ENCODE assay signal across 12 cellular contexts in the genomic region with DNA sequence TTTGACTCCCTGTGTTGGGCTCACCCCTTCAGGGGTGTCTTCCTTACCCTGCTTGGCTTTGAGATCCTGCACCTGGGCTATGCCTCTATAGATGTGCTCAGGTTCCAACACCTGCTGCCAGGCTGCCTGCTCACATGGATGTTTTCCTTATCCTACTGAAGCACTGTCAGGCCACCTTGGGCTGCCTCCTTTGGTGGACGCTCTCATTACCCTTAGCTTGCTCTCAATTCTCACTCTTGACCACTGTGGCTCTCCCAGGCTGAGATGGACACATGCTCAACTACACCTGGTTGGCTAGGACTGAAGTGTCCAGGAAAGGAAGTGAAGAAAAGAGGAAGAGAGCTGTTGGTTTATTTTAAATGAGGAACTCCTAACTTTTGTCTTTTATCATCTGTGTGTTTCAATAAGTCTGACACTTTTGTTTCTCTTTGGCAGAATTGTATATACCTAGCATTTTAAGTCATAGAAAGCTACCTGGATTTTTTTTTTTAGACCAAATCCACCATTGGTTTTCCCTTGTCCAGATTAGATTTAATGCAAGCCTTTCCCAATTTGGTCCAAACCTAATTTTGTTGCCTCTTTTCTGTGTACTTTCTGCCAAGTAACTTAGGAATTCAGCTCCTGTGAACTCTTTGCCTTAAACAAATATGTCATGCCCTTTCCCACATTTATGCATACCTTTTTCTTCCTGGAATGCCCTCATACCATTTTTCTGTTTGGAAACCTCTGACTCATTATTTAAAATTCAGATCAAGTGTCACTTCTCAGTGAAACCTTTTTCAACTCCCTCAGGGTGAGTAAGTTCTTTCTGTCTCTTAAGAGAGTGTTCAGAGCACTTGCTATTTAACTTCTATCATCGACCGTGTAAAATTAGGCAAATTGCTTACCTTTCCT.
A peak's percentile ranks its signal among the peaks of the same experiment; 100 is the strongest.
DNase-seq lines count a peak whose midpoint lies in the region; ATAC-seq, FAIRE-seq and TF ChIP-seq lines count a peak whose summit lies in the region.
"Had no signal": no experiment of that assay in that cellular context is flagged by ENCODE, and none has a peak within 500 bp of the region (broad histone marks: within the 10 kb centered on the region; RNA-seq: fewer than 3 reads in every experiment).

No MANE protein-coding gene starts in this region.

- FAIRE-seq in GM18507 (lab: Jason Lieb, UNC), result peak; percentile 9

- no peak overlapping the region for H3K4me3 ChIP-seq in epithelial cell of esophagus (ENCODE audit: low read length)
- H3K4me3 ChIP-seq: SJSA1 had no signal

- DNase-seq in GM18507 (ENCODE audit: extremely low spot score, insufficient read length, low read depth) (no peak), MV-4-11 (lab: John Stamatoyannopoulos, UW) (peak; percentile 49), epithelial cell of esophagus (ENCODE audit: low read depth) (peak; percentile 87), renal cortical epithelial cell (ENCODE audit: low read depth) (peak; percentile 97), SW480 (ENCODE audit: low spot score) (no peak), UCSD-AML1 (lab: John Stamatoyannopoulos, UW; ENCODE audit: unreplicated experiment) (no peak), RPMI8226 (no peak)
- DNase-seq: activated CD4-positive, alpha-beta T cell treated with anti-CD3 and anti-CD28 coated beads, Interleukin-2, amount 50 U/mL, for 1 hour; amygdala; NCI-H2081 had no signal

- no peak for ATAC-seq in HG03460 (IDR thresholded peaks at IDR 0.05; ENCODE audit: unreplicated experiment)

- no peak for TF ChIP-seq CTCF in epithelial cell of esophagus (IDR thresholded peaks at IDR 0.05; ENCODE audit: insufficient read depth, low read depth, low read length, missing control alignments)

Comparison
In these comparisons a context has a peak if more than half of its experiments do, and no peak if none do; other contexts are left out.
1. DNase-seq: peak in MV-4-11 (single experiment), epithelial cell of esophagus (single experiment) and renal cortical epithelial cell (single experiment); none in GM18507 (single experiment), SW480 (single experiment), UCSD-AML1 (single experiment) and RPMI8226 (single experiment).